ENCODE assay signal across 8 cellular contexts in genomic region chr14:61188936-61189808, GRCh38.
A peak's percentile ranks its signal among the peaks of the same experiment; 100 is the strongest.
DNase-seq lines count a peak whose midpoint lies in the region; ATAC-seq and TF ChIP-seq lines count a peak whose summit lies in the region.

No MANE protein-coding gene starts in this region.

- H4K20me1 ChIP-seq in OCI-LY3 (ENCODE audit: insufficient read depth, low read length) (no peaks in the 10 kb centered on the region), mammary epithelial cell (ENCODE audit: insufficient read depth, low read length) (no peaks in the 10 kb centered on the region)

- no peaks in the 10 kb centered on the region for H3K36me3 ChIP-seq in OCI-LY3 (replicated peaks; ENCODE audit: low read depth, low read length)
- H3K36me3 ChIP-seq in mammary epithelial cell (ENCODE audit: insufficient read depth, low read length), result no peaks in the 10 kb centered on the region
- H3K36me3 ChIP-seq in kidney epithelial cell (ENCODE audit: control insufficient read depth, insufficient read depth, low read length), result no peaks in the 10 kb centered on the region

- H3K4me3 ChIP-seq in AG09309 (ENCODE audit: control insufficient read depth, low read depth, low read length), result peak overlapping the region; percentile 39
- peak overlapping the region; percentile 77 for H3K4me3 ChIP-seq in OCI-LY3 (ENCODE audit: low read length)
- H3K4me3 ChIP-seq in mammary epithelial cell (replicated peaks in 1 of 3; ENCODE audit: insufficient read depth in 1 of 3, low read depth in 2 of 3, low read length in 3 of 3), result peak overlapping the region in 2 of 3 experiments; percentile 25 to 29
- H3K4me3 ChIP-seq in kidney epithelial cell (ENCODE audit: low read depth, low read length), result peak overlapping the region; percentile 30

- in situ Hi-C loops in mammary epithelial cell (cut with MboI; ENCODE audit: low sequenced_read_pairs in 2 of 2), result loop anchor here in 1 of 2 donors (25.0 kb wide), 1 partner anchor 152 kb away; no protein-coding TSS in a partner anchor

- dilution Hi-C loops in mammary epithelial cell (cut with HindIII; ENCODE audit: low sequenced_read_pairs), result no loop called here

- H3K79me2 ChIP-seq in OCI-LY3 (ENCODE audit: low read length) (no peaks in the 10 kb centered on the region), mammary epithelial cell (ENCODE audit: insufficient read depth, low read length) (no peaks in the 10 kb centered on the region)

- WGBS in mammary epithelial cell (ENCODE audit: low coverage, missing lambda C conversion rate), result 7% methylated on average over 25 of the region's 30 CpGs

- H3K27ac ChIP-seq in OCI-LY3 (ENCODE audit: low read length) (no peak overlapping the region), mammary epithelial cell (ENCODE audit: insufficient read depth, low read depth, low read length) (peak overlapping the region; percentile 46)

- peak; percentile 55 for TF ChIP-seq CTCF in AG09309 (IDR thresholded peaks at IDR 0.05; ENCODE audit: control insufficient read depth, insufficient read depth, low read depth, low read length, missing control alignments)
- TF ChIP-seq CTCF in OCI-LY3 (IDR thresholded peaks at IDR 0.05; ENCODE audit: low read depth, low read length), result peak; percentile 64
- TF ChIP-seq CTCF in mammary epithelial cell (conservative IDR thresholded peaks at IDR 0.05 in 1 of 2, IDR thresholded peaks at IDR 0.05 in 1 of 2; ENCODE audit: extremely low read depth in 1 of 2, insufficient read depth in 1 of 2, low read depth in 1 of 2, low read length in 2 of 2), result peak; percentile 47 to 78
- peak; percentile 81 for TF ChIP-seq CTCF in kidney epithelial cell (IDR thresholded peaks at IDR 0.05; ENCODE audit: insufficient read depth, low read length, poor library complexity, severe bottlenecking)

- H3K9ac ChIP-seq in OCI-LY3 (ENCODE audit: low read length) (peak overlapping the region; percentile 36), mammary epithelial cell (ENCODE audit: insufficient read depth, low read length) (no peak overlapping the region)

- no peak for TF ChIP-seq POLR2A in GM18505 (IDR thresholded peaks at IDR 0.05; ENCODE audit: borderline replicate concordance, extremely low read depth, insufficient read depth, insufficient read length)

- H2AFZ ChIP-seq in OCI-LY3 (ENCODE audit: low read depth, low read length) (peak overlapping the region; percentile 71; the same call in 1 of the 2 replicates), mammary epithelial cell (ENCODE audit: low read depth, low read length) (peak overlapping the region; percentile 71)

- H3K9me3 ChIP-seq in OCI-LY3 (ENCODE audit: insufficient read depth, low read length) (no peaks in the 10 kb centered on the region), mammary epithelial cell (replicated peaks; ENCODE audit: insufficient read depth, low read length) (no peaks in the 10 kb centered on the region)

- H3K4me2 ChIP-seq in OCI-LY3 (ENCODE audit: low read length) (peak overlapping the region; percentile 64), mammary epithelial cell (ENCODE audit: insufficient read depth, low read depth, low read length) (peak overlapping the region; percentile 69)

- H3K4me1 ChIP-seq in OCI-LY3 (ENCODE audit: low read length) (peaks cover 7% of the 10 kb centered on the region; the same call in 1 of the 2 replicates), mammary epithelial cell (ENCODE audit: insufficient read depth, low read length) (peaks cover 11% of the 10 kb centered on the region)

- CTCF ChIA-PET in mammary epithelial cell (lab: Charles Lee; ENCODE audit: low non-redundant PET), result no interaction called here

- peak; percentile 79 for ATAC-seq in GM21360 (IDR thresholded peaks at IDR 0.05; ENCODE audit: unreplicated experiment)
- ATAC-seq in GM18505 (IDR thresholded peaks at IDR 0.05; ENCODE audit: unreplicated experiment), result no peak
- no peak for ATAC-seq in HG03457 (IDR thresholded peaks at IDR 0.05; ENCODE audit: unreplicated experiment)

- intact Hi-C loops in mammary epithelial cell (cut with micrococcal nuclease), result no loop called here

- DNase-seq in AG09309 (ENCODE audit: low read depth) (no peak), mammary epithelial cell (no peak), kidney epithelial cell (ENCODE audit: low read depth) (no peak)
- peak; percentile 67 for DNase-seq in stimulated activated CD4-positive, alpha-beta T cell treated with anti-CD3 and anti-CD28 coated beads, Interleukin-15, amount 100 ng/mL, for 24 hours

- H3K27me3 ChIP-seq in OCI-LY3 (ENCODE audit: low read depth, low read length), result peaks cover 16% of the 10 kb centered on the region
- H3K27me3 ChIP-seq in mammary epithelial cell (ENCODE audit: insufficient read depth, low read length), result no peaks in the 10 kb centered on the region
- H3K27me3 ChIP-seq in kidney epithelial cell (ENCODE audit: control insufficient read depth, insufficient read depth, low read length), result no peaks in the 10 kb centered on the region

- no TSS peak for BruUV-seq in mammary epithelial cell (replicated peaks; lab: Mats Ljungman, UMichigan)

Comparison
In these comparisons a context has a peak if more than half of its experiments do, and no peak if none do; other contexts are left out.
1. H3K4me3 ChIP-seq: peak in every context shown above with its lines; median percentile 77 in OCI-LY3; 39 in AG09309; 30 in kidney epithelial cell; 27 in mammary epithelial cell.